Comparison of ENCODE assay signal across 8 cellular contexts in the genomic region with DNA sequence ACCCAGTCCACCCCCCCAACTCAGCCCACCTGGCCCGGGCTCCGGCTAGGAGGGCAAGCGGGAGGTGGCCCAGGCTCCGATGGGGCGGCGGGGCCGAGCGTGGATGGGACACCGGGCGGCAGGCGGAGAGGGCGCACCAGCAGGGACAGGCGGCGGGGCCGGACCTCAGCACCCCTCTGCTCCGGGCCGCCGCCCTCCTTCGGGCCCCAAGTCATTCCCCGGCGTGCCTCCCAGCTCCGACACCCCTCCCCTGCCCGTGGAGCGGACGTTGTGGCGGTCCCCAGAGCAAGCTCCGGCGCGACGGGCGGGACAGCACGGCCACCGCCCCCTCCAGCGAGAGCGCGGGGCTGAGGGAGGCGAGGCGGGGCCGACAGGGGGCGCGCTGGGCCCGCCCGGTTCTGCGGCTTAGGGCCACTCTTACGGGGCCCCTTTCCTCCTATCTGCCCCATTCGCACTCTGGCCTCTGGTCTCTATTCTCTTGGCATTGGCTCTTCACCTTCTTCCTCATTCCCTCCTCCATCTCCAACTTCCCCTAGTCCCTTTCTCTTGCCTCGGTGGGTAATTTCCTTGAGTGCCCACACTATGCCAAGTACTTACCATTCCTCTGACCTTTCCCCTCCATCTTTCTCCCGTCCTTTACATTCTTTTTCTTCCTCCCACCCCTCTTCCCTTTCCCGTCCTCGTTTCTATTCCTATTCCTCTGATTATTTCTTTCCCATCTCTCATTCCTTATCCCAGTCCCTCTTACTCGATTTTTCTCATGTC. TPM values are rescaled to one million over a fixed set of nuclear protein-coding genes. Genes with fewer than 3 reads are reported as not detected.
DNase-seq lines count a peak whose midpoint lies in the region; ATAC-seq, FAIRE-seq and TF ChIP-seq lines count a peak whose summit lies in the region.

No MANE protein-coding gene starts in this region.

- no peaks in the 10 kb centered on the region for H3K36me3 ChIP-seq in rectal smooth muscle tissue (ENCODE audit: control insufficient read depth, insufficient read depth, low read length)

- no peaks in the 10 kb centered on the region for H3K36me3 Mint-ChIP-seq in activated T-cell treated with anti-CD3 and anti-CD28 coated beads, Interleukin-2, amount 50 U/mL, for 72 hours (ENCODE audit: insufficient read depth in 2 of 2)

- ATAC-seq in GM19455 (IDR thresholded peaks at IDR 0.05; ENCODE audit: unreplicated experiment), result peak; percentile 56
- peak; percentile 89 to 90 for ATAC-seq in activated T-cell treated with anti-CD3 and anti-CD28 coated beads, Interleukin-2, amount 50 U/mL, for 72 hours (replicated peaks in 1 of 2)

- H3K9ac ChIP-seq in rectal smooth muscle tissue (ENCODE audit: low read length), result no peak overlapping the region

- H3K27ac ChIP-seq in rectal smooth muscle tissue (ENCODE audit: low read depth, low read length), result no peak overlapping the region

- H3K4me3 Mint-ChIP-seq in activated T-cell treated with anti-CD3 and anti-CD28 coated beads, Interleukin-2, amount 50 U/mL, for 72 hours, result peak overlapping the region; percentile 68 to 80

- H3K4me3 ChIP-seq in AG04449 (ENCODE audit: low read depth, low read length) (no peak overlapping the region), rectal smooth muscle tissue (ENCODE audit: low read length) (peak overlapping the region; percentile 50)

- H3K9me3 Mint-ChIP-seq in activated T-cell treated with anti-CD3 and anti-CD28 coated beads, Interleukin-2, amount 50 U/mL, for 72 hours, result no peaks in the 10 kb centered on the region

- H3K4me1 ChIP-seq in rectal smooth muscle tissue (ENCODE audit: control insufficient read depth, insufficient read depth, low read length), result no peaks in the 10 kb centered on the region

- CTCF ChIA-PET in AG04449 (lab: Yijun Ruan, JAX), result interaction anchor here (0.6 to 6.5 kb wide), 11 partner anchors 9 to 204 kb away, joined by 3 to 41 read pairs (median 4); no protein-coding TSS in a partner anchor

- H3K4me1 Mint-ChIP-seq in activated T-cell treated with anti-CD3 and anti-CD28 coated beads, Interleukin-2, amount 50 U/mL, for 72 hours (ENCODE audit: low read depth), result peaks cover 7% of the 10 kb centered on the region

- no peak for FAIRE-seq in frontal cortex (lab: Jason Lieb, UNC)

- POLR2A ChIA-PET in AG04449 (lab: Yijun Ruan, JAX), result no interaction called here

- H3K27me3 Mint-ChIP-seq in activated T-cell treated with anti-CD3 and anti-CD28 coated beads, Interleukin-2, amount 50 U/mL, for 72 hours (ENCODE audit: low read depth), result peaks cover 53% of the 10 kb centered on the region

- no peak overlapping the region for H3K27ac Mint-ChIP-seq in activated T-cell treated with anti-CD3 and anti-CD28 coated beads, Interleukin-2, amount 50 U/mL, for 72 hours

- peaks cover 26% of the 10 kb centered on the region for H3K27me3 ChIP-seq in rectal smooth muscle tissue (ENCODE audit: control insufficient read depth, insufficient read depth, low read length)

- TF ChIP-seq CTCF in AG04449 (IDR thresholded peaks at IDR 0.05; ENCODE audit: insufficient read depth, low read length, missing control alignments), result peak; percentile 51

- DNase-seq in AG04449 (ENCODE audit: low read depth, low spot score), result no peak
- peak; percentile 59 for DNase-seq in NCI-H69 (lab: John Stamatoyannopoulos, UW)
- DNase-seq in activated T-cell treated with anti-CD3 and anti-CD28 coated beads, Interleukin-2, amount 50 U/mL, for 72 hours, result peak; percentile 77 to 80
- DNase-seq in frontal cortex (ENCODE audit: low spot score in 2 of 2), result peak; percentile 65 to 69
- no peak for DNase-seq in GF-D8 (lab: John Stamatoyannopoulos, UW)
- DNase-seq in KG1 (lab: John Stamatoyannopoulos, UW), result no peak

RNA-seq across cellular contexts. Expression of a gene that starts 0.7 kb away (rescaled TPM):
- total RNA-seq in activated T-cell treated with anti-CD3 and anti-CD28 coated beads, Interleukin-2, amount 50 U/mL, for 72 hours, result not detected
- 0.41 TPM for total RNA-seq in frontal cortex

RNA-seq across cellular contexts. Expression of a gene that starts 18.8 kb away (rescaled TPM):
- total RNA-seq in activated T-cell treated with anti-CD3 and anti-CD28 coated beads, Interleukin-2, amount 50 U/mL, for 72 hours, result not detected
- not detected for total RNA-seq in frontal cortex

RNA-seq across cellular contexts. Expression of a gene that starts 42.1 kb away (rescaled TPM):
- total RNA-seq in activated T-cell treated with anti-CD3 and anti-CD28 coated beads, Interleukin-2, amount 50 U/mL, for 72 hours, result 1 to 10 TPM; 3.4 to 4.4 TPM
- total RNA-seq in frontal cortex, result not detected

RNA-seq across cellular contexts. Expression of a gene that starts 58.8 kb away (rescaled TPM):
- 10 to 100 TPM; 29.7 to 31.9 TPM for total RNA-seq in activated T-cell treated with anti-CD3 and anti-CD28 coated beads, Interleukin-2, amount 50 U/mL, for 72 hours
- total RNA-seq in frontal cortex, result 38.3 TPM

Comparison
In these comparisons a context has a peak if more than half of its experiments do, and no peak if none do; other contexts are left out.
1. DNase-seq: peak in NCI-H69 (single experiment), activated T-cell treated with anti-CD3 and anti-CD28 coated beads, Interleukin-2, amount 50 U/mL, for 72 hours (2 of 2) and frontal cortex (2 of 2); none in AG04449 (single experiment), GF-D8 (single experiment) and KG1 (single experiment).